Comparison of ENCODE assay signal across 9 cellular contexts in genomic region chr19:46783670-46784069, GRCh38. TPM values are rescaled to one million over a fixed set of nuclear protein-coding genes. Genes with fewer than 3 reads are reported as not detected.
DNase-seq lines count a peak whose midpoint lies in the region; ATAC-seq and TF ChIP-seq lines count a peak whose summit lies in the region.
"Had no signal": no experiment of that assay in that cellular context is flagged by ENCODE, and none has a peak within 500 bp of the region (broad histone marks: within the 10 kb centered on the region; RNA-seq: fewer than 3 reads in every experiment).

No MANE protein-coding gene starts in this region.

- H3K4me3 ChIP-seq in A673 (ENCODE audit: low read depth, low read length, poor library complexity, severe bottlenecking) (peak overlapping the region; percentile 99), GM23248 (peak overlapping the region; percentile 94), OCI-LY7 (ENCODE audit: low read depth, low read length, poor library complexity, severe bottlenecking) (peak overlapping the region; percentile 87), fibroblast of villous mesenchyme (ENCODE audit: low read depth, low read length) (peak overlapping the region; percentile 96)

- POLR2A ChIA-PET in A673 (lab: Charles Lee; ENCODE audit: low non-redundant PET) (no interaction called here), OCI-LY7 (lab: Charles Lee) (no interaction called here)

- H3K79me2 ChIP-seq in GM23248 (ENCODE audit: insufficient read depth) (peaks cover 96% of the 10 kb centered on the region), OCI-LY7 (ENCODE audit: insufficient read depth, low read depth, low read length) (peaks cover 74% of the 10 kb centered on the region)

- H3K9me2 ChIP-seq in GM23248 (ENCODE audit: insufficient read depth) (no peaks in the 10 kb centered on the region), OCI-LY7 (ENCODE audit: insufficient read depth, low read length) (no peaks in the 10 kb centered on the region)

- WGBS in GM23248 (ENCODE audit: low coverage in 1 of 2, low lambda C conversion rate in 2 of 2, missing lambda C conversion rate in 2 of 2), 2 experiments, result 93 to 95% methylated on average over 2 of the region's 2 CpGs

- H3K27me3 ChIP-seq in A673 (replicated peaks; ENCODE audit: insufficient read depth, low read depth, low read length, poor library complexity) (no peaks in the 10 kb centered on the region), GM23248 (replicated peaks; ENCODE audit: insufficient read depth) (no peaks in the 10 kb centered on the region)

- CTCF ChIA-PET in A673 (lab: Charles Lee), result no interaction called here
- CTCF ChIA-PET in OCI-LY7 (lab: Charles Lee; ENCODE audit: unreplicated experiment), result no interaction called here

- H3K27ac ChIP-seq in A673 (ENCODE audit: low read depth, low read length, poor library complexity, severe bottlenecking) (peak overlapping the region; percentile 92), GM23248 (peak overlapping the region; percentile 95), OCI-LY7 (ENCODE audit: low read depth, low read length, poor library complexity, severe bottlenecking) (peak overlapping the region; percentile 90), caudate nucleus (ENCODE audit: low read depth, low read length) (no peak overlapping the region)

- no peak for ATAC-seq in omental fat pad (ENCODE audit: low FRiP score)
- ATAC-seq: left colon had no signal

- no peaks in the 10 kb centered on the region for H4K20me1 ChIP-seq in GM23248 (ENCODE audit: insufficient read depth)
- H4K20me1 ChIP-seq in OCI-LY7 (ENCODE audit: insufficient read depth, low read length), result peaks cover 12% of the 10 kb centered on the region; the same call in 1 of the 2 replicates

- peak overlapping the region; percentile 99 for H3K9ac ChIP-seq in GM23248

- DNase-seq in A673 (ENCODE audit: low spot score) (no peak), GM23248 (no peak), OCI-LY7 (ENCODE audit: low spot score) (no peak), fibroblast of villous mesenchyme (ENCODE audit: low read depth) (no peak), COLO829 (ENCODE audit: low spot score) (no peak), omental fat pad (ENCODE audit: low spot score) (no peak), activated gamma-delta T cell (lab: John Stamatoyannopoulos, UW) (no peak), caudate nucleus (lab: John Stamatoyannopoulos, UW) (no peak)

- H3K4me2 ChIP-seq in GM23248 (ENCODE audit: unreplicated experiment) (peak overlapping the region; percentile 90), OCI-LY7 (ENCODE audit: low read length) (peak overlapping the region; percentile 74)

- H3K9me3 ChIP-seq in A673 (ENCODE audit: low read depth, low read length, poor library complexity, severe bottlenecking), result no peaks in the 10 kb centered on the region
- no peaks in the 10 kb centered on the region for H3K9me3 ChIP-seq in GM23248 (ENCODE audit: low read depth)
- H3K9me3 ChIP-seq in OCI-LY7 (ENCODE audit: low read length), result no peaks in the 10 kb centered on the region

- TF ChIP-seq CTCF in A673 (conservative IDR thresholded peaks at IDR 0.05; ENCODE audit: low read depth, low read length) (no peak), OCI-LY7 (conservative IDR thresholded peaks at IDR 0.05; ENCODE audit: low read length) (no peak), fibroblast of villous mesenchyme (IDR thresholded peaks at IDR 0.05; ENCODE audit: insufficient read depth, low read depth, low read length) (no peak), omental fat pad (IDR thresholded peaks at IDR 0.05) (no peak)

- in situ Hi-C loops in GM23248 (cut with MboI), result no loop called here

- peaks cover 65% of the 10 kb centered on the region for H3K36me3 ChIP-seq in A673 (ENCODE audit: insufficient read depth, low read length, poor library complexity, severe bottlenecking)
- H3K36me3 ChIP-seq in GM23248 (ENCODE audit: low read depth), result peaks cover 35% of the 10 kb centered on the region; the same call in 1 of the 2 replicates
- H3K36me3 ChIP-seq in OCI-LY7 (ENCODE audit: insufficient read depth, low read length), result peaks cover 91% of the 10 kb centered on the region

- intact Hi-C loops in A673 (cut with micrococcal nuclease; ENCODE audit: unreplicated experiment), result loop anchor here (10.0 kb wide), 1 partner anchor 331 kb away; the partner anchor contains the start of gene ZC3H4
- intact Hi-C loops in OCI-LY7 (cut with micrococcal nuclease; ENCODE audit: unreplicated experiment), result no loop called here

- H3K4me1 ChIP-seq in A673 (ENCODE audit: insufficient read depth, low read length, poor library complexity, severe bottlenecking), result peaks cover 24% of the 10 kb centered on the region
- peaks cover 29% of the 10 kb centered on the region for H3K4me1 ChIP-seq in GM23248 (ENCODE audit: insufficient read depth)
- H3K4me1 ChIP-seq in OCI-LY7 (ENCODE audit: insufficient read depth, low read length, poor library complexity, severe bottlenecking), result peaks cover 16% of the 10 kb centered on the region

- no peak overlapping the region for H2AFZ ChIP-seq in GM23248
- no peak overlapping the region for H2AFZ ChIP-seq in OCI-LY7 (ENCODE audit: low read length)

- H3F3A ChIP-seq in GM23248 (ENCODE audit: insufficient read depth), result peaks cover 55% of the 10 kb centered on the region

- BruUV-seq in A673 (replicated peaks; lab: Mats Ljungman, UMichigan) (no TSS peak), OCI-LY7 (replicated peaks; lab: Mats Ljungman, UMichigan) (no TSS peak)

RNA-seq across cellular contexts. Expression of gene SLC1A5, which starts 4.7 kb away (rescaled TPM):
- total RNA-seq in A673 (2021) (283 and 295 TPM in 2 replicates), OCI-LY7 (2022) (161 and 167 TPM in 2 replicates), fibroblast of villous mesenchyme (196 and 224 TPM in 2 replicates), omental fat pad (100 to 1,000 TPM in 3 of 4 donors, 10 to 100 TPM in 1; 86.7 to 158 (median 140) TPM)
- total RNA-seq in GM23248 (2014; rRNA removed; shearing (Covaris generic)), result 426 and 456 TPM in 2 replicates
- polyA plus RNA-seq in GM23248 (2016; fragmentation: Nextera tagmentation; extraction: Ambion mirVana), result 367 and 393 TPM in 2 replicates
- 111 and 145 TPM in 2 replicates for total RNA-seq in OCI-LY7 (2014; rRNA removed; shearing (Covaris generic))

RNA-seq across cellular contexts. Expression of gene STRN4, which starts 37.4 kb away (rescaled TPM):
- total RNA-seq in A673 (2021) (134 and 157 TPM in 2 replicates), OCI-LY7 (2022) (68.0 and 77.3 TPM in 2 replicates), fibroblast of villous mesenchyme (66.5 and 75.1 TPM in 2 replicates), omental fat pad (10 to 100 TPM; 33.6 to 92.3 (median 64.7) TPM)
- 75.7 and 114 TPM in 2 replicates for total RNA-seq in GM23248 (2014; rRNA removed; shearing (Covaris generic))
- polyA plus RNA-seq in GM23248 (2016; fragmentation: Nextera tagmentation; extraction: Ambion mirVana), result 44.4 and 45.9 TPM in 2 replicates
- 77.8 and 115 TPM in 2 replicates for total RNA-seq in OCI-LY7 (2014; rRNA removed; shearing (Covaris generic))

RNA-seq across cellular contexts. Expression of gene FKRP, which starts 37.8 kb away (rescaled TPM):
- total RNA-seq in A673 (2021) (23.6 and 26.1 TPM in 2 replicates), OCI-LY7 (2022) (18.9 and 26.6 TPM in 2 replicates), fibroblast of villous mesenchyme (18.1 and 19.6 TPM in 2 replicates), omental fat pad (10 to 100 TPM in 3 of 4 donors, 1 to 10 TPM in 1; 9.2 to 20.5 (median 13.9) TPM)
- 32.1 and 41.5 TPM in 2 replicates for total RNA-seq in GM23248 (2014; rRNA removed; shearing (Covaris generic))
- polyA plus RNA-seq in GM23248 (2016; fragmentation: Nextera tagmentation; extraction: Ambion mirVana), result 12.4 and 15.0 TPM in 2 replicates
- 15.5 and 24.6 TPM in 2 replicates for total RNA-seq in OCI-LY7 (2014; rRNA removed; shearing (Covaris generic))
